Comparison of ENCODE assay signal across 14 cellular contexts in the genomic region with DNA sequence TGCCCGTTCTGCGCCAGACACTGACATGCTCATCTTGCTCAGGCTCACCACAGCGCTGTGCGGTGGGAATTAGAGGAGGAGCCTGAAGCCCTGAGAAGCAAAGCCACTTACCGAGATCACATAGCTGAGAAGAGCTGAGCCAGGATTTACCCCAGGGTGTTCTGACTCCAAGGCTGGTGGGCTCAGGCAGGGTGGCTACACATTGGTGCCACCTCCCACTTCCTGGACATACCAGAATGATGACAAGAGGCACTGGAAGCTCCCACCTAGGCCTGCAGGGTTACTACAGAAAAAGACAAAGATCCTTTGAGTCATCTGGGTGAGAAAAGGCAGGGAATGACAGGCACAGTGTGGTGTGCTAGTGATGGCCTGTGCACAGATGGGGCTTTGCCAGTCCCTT. TPM values are rescaled to one million over a fixed set of nuclear protein-coding genes. Genes with fewer than 3 reads are reported as not detected.
DNase-seq lines count a peak whose midpoint lies in the region; TF ChIP-seq lines count a peak whose summit lies in the region.
"Had no signal": no experiment of that assay in that cellular context is flagged by ENCODE, and none has a peak within 500 bp of the region (broad histone marks: within the 10 kb centered on the region; RNA-seq: fewer than 3 reads in every experiment).

No MANE protein-coding gene starts in this region.

- no peak overlapping the region for H2AK5ac ChIP-seq in mesenchymal stem cell (ENCODE audit: low read length, severe bottlenecking)

- no peak overlapping the region for H3K4me3 ChIP-seq in MG63
- no peak overlapping the region for H3K4me3 ChIP-seq in mammary epithelial cell (replicated peaks in 1 of 3; ENCODE audit: insufficient read depth in 1 of 3, low read depth in 2 of 3, low read length in 3 of 3)
- H3K4me3 ChIP-seq in mesenchymal stem cell (ENCODE audit: insufficient read depth in 1 of 2, low read depth in 1 of 2, low read length in 2 of 2): no peak overlapping the region

- H3K4me2 ChIP-seq in mammary epithelial cell (ENCODE audit: insufficient read depth, low read depth, low read length): peak overlapping the region; percentile 60
- H3K4me2 ChIP-seq in mesenchymal stem cell (ENCODE audit: low read length, poor library complexity, severe bottlenecking): no peak overlapping the region

- H4K8ac ChIP-seq in mesenchymal stem cell (ENCODE audit: low read length): peak overlapping the region; percentile 20

- no peaks in the 10 kb centered on the region for H3K27me3 ChIP-seq in MG63
- no peaks in the 10 kb centered on the region for H3K27me3 ChIP-seq in mammary epithelial cell (ENCODE audit: insufficient read depth, low read length)
- no peaks in the 10 kb centered on the region for H3K27me3 ChIP-seq in mesenchymal stem cell (ENCODE audit: control insufficient read depth in 1 of 2, insufficient read depth in 1 of 2, low read length in 2 of 2)

- no peaks in the 10 kb centered on the region for H4K20me1 ChIP-seq in mammary epithelial cell (ENCODE audit: insufficient read depth, low read length)

- CTCF ChIA-PET in mammary epithelial cell (lab: Charles Lee; ENCODE audit: low non-redundant PET): interaction anchor here (1.2 kb wide), 1 partner anchor 87 kb away, joined by 4 read pairs; no protein-coding TSS in a partner anchor

- H2BK15ac ChIP-seq in mesenchymal stem cell (ENCODE audit: low read depth, poor library complexity, severe bottlenecking): no peak overlapping the region

- H3K79me1 ChIP-seq in mesenchymal stem cell (replicated peaks; ENCODE audit: low read length, poor library complexity, severe bottlenecking): no peaks in the 10 kb centered on the region

- peak overlapping the region; percentile 68 for H3K27ac ChIP-seq in mammary epithelial cell (ENCODE audit: insufficient read depth, low read depth, low read length)
- peak overlapping the region; percentile 0 for H3K27ac ChIP-seq in mesenchymal stem cell (ENCODE audit: low read length, poor library complexity, severe bottlenecking)

- no peak for TF ChIP-seq CTCF in mammary epithelial cell (conservative IDR thresholded peaks at IDR 0.05 in 1 of 2, IDR thresholded peaks at IDR 0.05 in 1 of 2; ENCODE audit: extremely low read depth in 1 of 2, insufficient read depth in 1 of 2, low read depth in 1 of 2, low read length in 2 of 2)

- H2BK5ac ChIP-seq in mesenchymal stem cell (ENCODE audit: low read depth, low read length, poor library complexity, severe bottlenecking): no peak overlapping the region

- H3K9me3 ChIP-seq in MG63 (peaks cover 3% of the 10 kb centered on the region; the same call in 1 of the 2 replicates), mammary epithelial cell (replicated peaks; ENCODE audit: insufficient read depth, low read length) (peaks cover 15% of the 10 kb centered on the region), mesenchymal stem cell (ENCODE audit: control insufficient read depth, low read length) (peaks cover 17% of the 10 kb centered on the region)

- H3K14ac ChIP-seq in mesenchymal stem cell (ENCODE audit: low read length in 2 of 2): no peak overlapping the region

- peak overlapping the region; percentile 36 for H4K91ac ChIP-seq in mesenchymal stem cell (ENCODE audit: low read length)

- intact Hi-C loops in mammary epithelial cell (cut with micrococcal nuclease): loop anchor here (1.0 to 2.0 kb wide), 2 partner anchors 16 to 92 kb away; no protein-coding TSS in a partner anchor

- H3K23ac ChIP-seq in mesenchymal stem cell (ENCODE audit: low read length in 2 of 2): no peak overlapping the region

- no peak overlapping the region for H2BK120ac ChIP-seq in mesenchymal stem cell (ENCODE audit: low read depth, low read length)

- H3K4ac ChIP-seq in mesenchymal stem cell (ENCODE audit: low read depth in 1 of 2, low read length in 2 of 2): peak overlapping the region; percentile 5 to 15

- H3K9ac ChIP-seq in mammary epithelial cell (ENCODE audit: insufficient read depth, low read length) (no peak overlapping the region), mesenchymal stem cell (ENCODE audit: low read length) (no peak overlapping the region)

- peak overlapping the region; percentile 25 to 40 for H3K18ac ChIP-seq in mesenchymal stem cell (ENCODE audit: low read depth in 1 of 2, low read length in 2 of 2)

- H3K79me2 ChIP-seq in mammary epithelial cell (ENCODE audit: insufficient read depth, low read length): no peaks in the 10 kb centered on the region

- H3K36me3 ChIP-seq in MG63: no peaks in the 10 kb centered on the region
- H3K36me3 ChIP-seq in mammary epithelial cell (ENCODE audit: insufficient read depth, low read length): no peaks in the 10 kb centered on the region
- H3K36me3 ChIP-seq in mesenchymal stem cell (ENCODE audit: control insufficient read depth in 1 of 2, insufficient read depth in 2 of 2, low read depth in 1 of 2, low read length in 2 of 2): no peaks in the 10 kb centered on the region

- H3K4me1 ChIP-seq in mammary epithelial cell (ENCODE audit: insufficient read depth, low read length) (peaks cover 40% of the 10 kb centered on the region), mesenchymal stem cell (ENCODE audit: control insufficient read depth, insufficient read depth, low read depth, low read length) (peaks cover 16% of the 10 kb centered on the region)

- in situ Hi-C loops in mammary epithelial cell (cut with MboI; ENCODE audit: low sequenced_read_pairs in 2 of 2): no loop called here

- 6% methylated on average over 4 of the region's 5 CpGs for WGBS in mammary epithelial cell (ENCODE audit: low coverage, missing lambda C conversion rate)
- 54% methylated on average over 5 of the region's 5 CpGs for WGBS in mesenchymal stem cell

- no TSS peak for BruUV-seq in mammary epithelial cell (replicated peaks; lab: Mats Ljungman, UMichigan)

- H2AFZ ChIP-seq in mammary epithelial cell (ENCODE audit: low read depth, low read length) (peak overlapping the region; percentile 1), mesenchymal stem cell (ENCODE audit: low read depth, low read length) (no peak overlapping the region)

- H2BK12ac ChIP-seq in mesenchymal stem cell (ENCODE audit: low read length in 2 of 2): peak overlapping the region; percentile 57 to 67

- dilution Hi-C loops in mammary epithelial cell (cut with HindIII; ENCODE audit: low sequenced_read_pairs): no loop called here

- DNase-seq in EL (peak; percentile 92), MG63 (peak; percentile 14), mammary epithelial cell (peak; percentile 97), mesenchymal stem cell (peak; percentile 91), nucleus accumbens (lab: John Stamatoyannopoulos, UW) (no peak)
- no peak for DNase-seq in stimulated activated naive CD4-positive, alpha-beta T cell (lab: John Stamatoyannopoulos, UW)
- DNase-seq in effector CD4-positive, alpha-beta T cell: no peak
- DNase-seq in stimulated activated naive CD4-positive, alpha-beta T cell treated with Interleukin-2 at 50 U/mL for 16 hours (lab: John Stamatoyannopoulos, UW): no peak
- DNase-seq: activated CD4-positive, alpha-beta T cell treated with anti-CD3 and anti-CD28 coated beads, Interleukin-2, amount 50 U/mL, for 4 hours; CD4-positive, CD25-positive, alpha-beta regulatory T cell; cerebellar nuclear complex; immature natural killer cell; right cardiac atrium; T-helper 2 cell had no signal

RNA-seq across cellular contexts. Expression of gene FKBP1A, which starts 24.4 kb away (rescaled TPM):
- total RNA-seq in MG63 (2014; rRNA removed; shearing (Covaris generic); ENCODE audit: low replicate concordance): 146 TPM in 2 replicates
- 100 to 1,000 TPM; 139 to 425 TPM for total RNA-seq in mammary epithelial cell
- 522 TPM for polyA plus RNA-seq in mammary epithelial cell
- polyA minus RNA-seq in mammary epithelial cell: 1,454 TPM
- polyA plus RNA-seq in mesenchymal stem cell (2013, experiment 1 of 2): 511 TPM
- polyA plus RNA-seq in mesenchymal stem cell (2013, experiment 2 of 2): 515 TPM

RNA-seq across cellular contexts. Expression of gene NSFL1C, which starts 49.4 kb away (rescaled TPM):
- total RNA-seq in MG63 (2014; rRNA removed; shearing (Covaris generic); ENCODE audit: low replicate concordance): 57.6 and 62.5 TPM in 2 replicates
- 100 to 1,000 TPM in 1 of 2 donors, 10 to 100 TPM in 1; 46.3 to 105 TPM for total RNA-seq in mammary epithelial cell
- 29.6 TPM for polyA plus RNA-seq in mammary epithelial cell
- 73.3 TPM for polyA minus RNA-seq in mammary epithelial cell
- polyA plus RNA-seq in mesenchymal stem cell (2013, experiment 1 of 2): 50.4 TPM
- polyA plus RNA-seq in mesenchymal stem cell (2013, experiment 2 of 2): 52.6 TPM

Comparison
In these comparisons a context has a peak if more than half of its experiments do, and no peak if none do; other contexts are left out.
1. DNase-seq: peak in EL (single experiment), MG63 (single experiment), mammary epithelial cell (single experiment) and mesenchymal stem cell (single experiment); none in stimulated activated naive CD4-positive, alpha-beta T cell (0 of 6), nucleus accumbens (0 of 56), effector CD4-positive, alpha-beta T cell (single experiment) and stimulated activated naive CD4-positive, alpha-beta T cell treated with Interleukin-2 at 50 U/mL for 16 hours (single experiment).